ENCODE assay signal across 8 cellular contexts in genomic region chr1:186829679-186830587, GRCh38. TPM values are rescaled to one million over a fixed set of nuclear protein-coding genes. Genes with fewer than 3 reads are reported as not detected.
DNase-seq lines count a peak whose midpoint lies in the region; ATAC-seq and TF ChIP-seq lines count a peak whose summit lies in the region.

No MANE protein-coding gene starts in this region.

- no peak for TF ChIP-seq CTCF in A673 (conservative IDR thresholded peaks at IDR 0.05; ENCODE audit: low read depth, low read length)
- no peak for TF ChIP-seq CTCF in brain (conservative IDR thresholded peaks at IDR 0.05)

- intact Hi-C loops in A673 (cut with micrococcal nuclease; ENCODE audit: unreplicated experiment): no loop called here

- BruUV-seq in A673 (replicated peaks; lab: Mats Ljungman, UMichigan): no TSS peak

- H3K4me1 Mint-ChIP-seq in brain: peaks cover 15% of the 10 kb centered on the region

- no peak overlapping the region for H3K27ac ChIP-seq in A673 (ENCODE audit: low read depth, low read length, poor library complexity, severe bottlenecking)

- peaks cover 17% of the 10 kb centered on the region for H3K4me1 ChIP-seq in A673 (ENCODE audit: insufficient read depth, low read length, poor library complexity, severe bottlenecking)

- H3K36me3 Mint-ChIP-seq in brain: no peaks in the 10 kb centered on the region

- no peak overlapping the region for H3K27ac Mint-ChIP-seq in brain

- peak overlapping the region; percentile 70 for H3K4me3 ChIP-seq in A673 (ENCODE audit: low read depth, low read length, poor library complexity, severe bottlenecking)

- no peaks in the 10 kb centered on the region for H3K9me3 ChIP-seq in A673 (ENCODE audit: low read depth, low read length, poor library complexity, severe bottlenecking)

- ATAC-seq in HG02938 (IDR thresholded peaks at IDR 0.05; ENCODE audit: unreplicated experiment) (no peak), GM21576 (IDR thresholded peaks at IDR 0.05; ENCODE audit: unreplicated experiment) (no peak)

- peaks cover 22% of the 10 kb centered on the region for H3K27me3 Mint-ChIP-seq in brain

- CTCF ChIA-PET in A673 (lab: Charles Lee): no interaction called here

- DNase-seq in A673 (ENCODE audit: low spot score) (peak; percentile 28), HT-29 (ENCODE audit: low spot score) (peak; percentile 45), medulla oblongata (ENCODE audit: extremely low spot score) (peak; percentile 18), iPS-NIHi7 (ENCODE audit: extremely low spot score) (no peak), kidney tubule cell (ENCODE audit: low spot score) (no peak)

- H3K27me3 ChIP-seq in A673 (replicated peaks; ENCODE audit: insufficient read depth, low read depth, low read length, poor library complexity): no peaks in the 10 kb centered on the region

- H3K9me3 Mint-ChIP-seq in brain: peaks cover 0 to 3% (median 0%) of the 10 kb centered on the region in 5 experiments

- H3K4me3 Mint-ChIP-seq in brain: peak overlapping the region; percentile 84 to 91 (median 87)

- POLR2A ChIA-PET in A673 (lab: Charles Lee; ENCODE audit: low non-redundant PET): interaction anchor here (0.6 kb wide), 1 partner anchor 76 kb away, joined by 4 read pairs; no protein-coding TSS in a partner anchor

- no peaks in the 10 kb centered on the region for H3K36me3 ChIP-seq in A673 (ENCODE audit: insufficient read depth, low read length, poor library complexity, severe bottlenecking)

RNA-seq across cellular contexts. Expression of gene PLA2G4A, which starts 1.2 kb away (rescaled TPM):
- total RNA-seq in A673 (2021): 34.4 and 36.4 TPM in 2 replicates
- total RNA-seq in HT-29 (2014; rRNA removed; shearing (Covaris generic)): 10.6 and 14.3 TPM in 2 replicates
- polyA plus RNA-seq in brain (ENCODE audit: insufficient read depth, low read depth, low replicate concordance): 0.64 TPM

Comparison
In these comparisons a context has a peak if more than half of its experiments do, and no peak if none do; other contexts are left out.
1. DNase-seq: peak in A673 (single experiment), HT-29 (single experiment) and medulla oblongata (single experiment); none in iPS-NIHi7 (single experiment) and kidney tubule cell (single experiment).